Comparison of ENCODE assay signal across 24 cellular contexts in genomic region chr13:77431449-77431848, GRCh38.
"Had no signal": no experiment of that assay in that cellular context is flagged by ENCODE, and none has a peak within 500 bp of the region (broad histone marks: within the 10 kb centered on the region; RNA-seq: fewer than 3 reads in every experiment).

No MANE protein-coding gene starts in this region.

- H3K4me1 ChIP-seq: adrenal gland, colonic mucosa, esophagus muscularis mucosa, gastrocnemius medialis, left lung, neural progenitor cell, upper lobe of left lung had no signal

- ATAC-seq: activated T-cell treated with anti-CD3 and anti-CD28 coated beads, Interleukin-2, amount 50 U/mL, for 4 hours; gastrocnemius medialis; left lung; naive thymus-derived CD4-positive, alpha-beta T cell; right lobe of liver; stimulated activated effector memory CD8-positive, alpha-beta T cell treated with anti-CD3 and anti-CD28 coated beads, Interleukin-12 subunit alpha, Interleukin-12 subunit beta, amount 100 ng/mL, for 72 hours had no signal

- H3K4me1 Mint-ChIP-seq: naive thymus-derived CD4-positive, alpha-beta T cell; neural progenitor cell had no signal

- H3K27me3 ChIP-seq: adrenal gland, colonic mucosa, dorsolateral prefrontal cortex, esophagus muscularis mucosa, gastrocnemius medialis, left lung, neural progenitor cell, right lobe of liver, upper lobe of left lung had no signal

- H3K9ac ChIP-seq: neural progenitor cell had no signal

- H3K36me3 Mint-ChIP-seq: naive thymus-derived CD4-positive, alpha-beta T cell; neural progenitor cell; stimulated activated effector memory CD8-positive, alpha-beta T cell treated with anti-CD3 and anti-CD28 coated beads, Interleukin-12 subunit alpha, Interleukin-12 subunit beta, amount 100 ng/mL, for 72 hours had no signal

- DNase-seq: activated CD4-positive, alpha-beta T cell treated with anti-CD3 and anti-CD28 coated beads, Interleukin-2, amount 50 U/mL, for 4 hours; activated CD8-positive, alpha-beta memory T cell treated with anti-CD3 and anti-CD28 coated beads, Interleukin-2, amount 50 U/mL, for 48 hours; activated naive CD4-positive, alpha-beta T cell; activated T-cell treated with anti-CD3 and anti-CD28 coated beads, Interleukin-2, amount 50 U/mL, for 4 hours; adrenal gland; colonic mucosa; dorsolateral prefrontal cortex; gastrocnemius medialis; hippocampal formation; kidney glomerular epithelial cell; left lung; naive thymus-derived CD4-positive, alpha-beta T cell; posterior cingulate gyrus; right lobe of liver; stimulated activated CD4-positive, alpha-beta T cell treated with anti-CD3 and anti-CD28 coated beads, Interleukin-1b, Interleukin-23, amount 100 ng/mL, for 48 hours; T-helper 9 cell; upper lobe of left lung had no signal

- H3K27ac ChIP-seq: adrenal gland, colonic mucosa, dorsolateral prefrontal cortex, esophagus muscularis mucosa, gastrocnemius medialis, left lung, neural progenitor cell, right lobe of liver, skin epidermis, upper lobe of left lung had no signal

- H3K4me2 ChIP-seq: neural progenitor cell had no signal

- H3K4me3 Mint-ChIP-seq: activated naive CD8-positive, alpha-beta T cell; activated T-cell treated with anti-CD3 and anti-CD28 coated beads, Interleukin-2, amount 50 U/mL, for 4 hours; naive thymus-derived CD4-positive, alpha-beta T cell; neural progenitor cell; stimulated activated effector memory CD8-positive, alpha-beta T cell treated with anti-CD3 and anti-CD28 coated beads, Interleukin-12 subunit alpha, Interleukin-12 subunit beta, amount 100 ng/mL, for 72 hours had no signal

- H3K36me3 ChIP-seq: adrenal gland, colonic mucosa, esophagus muscularis mucosa, gastrocnemius medialis, left lung, neural progenitor cell, right lobe of liver, upper lobe of left lung had no signal

- H3K27me3 Mint-ChIP-seq: activated naive CD8-positive, alpha-beta T cell had no signal

- H3K9me3 ChIP-seq: adrenal gland, colonic mucosa, esophagus muscularis mucosa, gastrocnemius medialis, left lung, right lobe of liver, upper lobe of left lung had no signal

- H3K9me3 Mint-ChIP-seq: activated T-helper 2 cell treated with anti-CD3 and anti-CD28 coated beads, Interferon-gamma antibody, Interleukin-2, Interleukin-4, amounts not matched to agents 10 μg/mL and 5 μg/mL and 100 μg/mL, durations not matched to agents 14 hours and 24 hours and 36 hours; neural progenitor cell; stimulated activated effector memory CD8-positive, alpha-beta T cell treated with anti-CD3 and anti-CD28 coated beads, Interleukin-12 subunit alpha, Interleukin-12 subunit beta, amount 100 ng/mL, for 72 hours had no signal

- H3K27ac Mint-ChIP-seq: activated naive CD8-positive, alpha-beta T cell; activated T-helper 2 cell treated with anti-CD3 and anti-CD28 coated beads, Interferon-gamma antibody, Interleukin-2, Interleukin-4, amounts not matched to agents 10 μg/mL and 5 μg/mL and 100 μg/mL, durations not matched to agents 14 hours and 24 hours and 36 hours; naive thymus-derived CD4-positive, alpha-beta T cell; neural progenitor cell; stimulated activated effector memory CD8-positive, alpha-beta T cell treated with anti-CD3 and anti-CD28 coated beads, Interleukin-12 subunit alpha, Interleukin-12 subunit beta, amount 100 ng/mL, for 72 hours had no signal

- H2AFZ ChIP-seq: neural progenitor cell had no signal

- H3K4me3 ChIP-seq: adrenal gland, colonic mucosa, dorsolateral prefrontal cortex, esophagus muscularis mucosa, gastrocnemius medialis, left lung, lung, neural progenitor cell, right lobe of liver, skin epidermis, upper lobe of left lung had no signal
